In genomic region chr13:100338265-100338664, GRCh38 we compare ENCODE assay signal across 24 cellular contexts.
DNase-seq lines count a peak whose midpoint lies in the region; ATAC-seq and TF ChIP-seq lines count a peak whose summit lies in the region.
"Had no signal": no experiment of that assay in that cellular context is flagged by ENCODE, and none has a peak within 500 bp of the region (broad histone marks: within the 10 kb centered on the region; RNA-seq: fewer than 3 reads in every experiment).

No MANE protein-coding gene starts in this region.

- no peak for ATAC-seq in GM21576 (IDR thresholded peaks at IDR 0.05; ENCODE audit: unreplicated experiment)
- ATAC-seq: CD8-positive, alpha-beta T cell; Right ventricle myocardium inferior; T-helper 17 cell had no signal

- DNase-seq in EL (peak; percentile 9), OCI-M1 (lab: John Stamatoyannopoulos, UW) (peak; percentile 16), choroid plexus epithelial cell (ENCODE audit: low read depth) (peak; percentile 70), osteocyte (ENCODE audit: extremely low spot score, unreplicated experiment) (no peak), T-helper 9 cell (no peak), SIG-M5 treated with dmso at 0.1 percent for 504 hours (lab: John Stamatoyannopoulos, UW; ENCODE audit: unreplicated experiment) (no peak), occipital lobe (lab: John Stamatoyannopoulos, UW) (no peak)
- DNase-seq: Calu3; CD8-positive, alpha-beta T cell; GF-D8; GOT3; KBM-7; MV-4-11; NCI-H1105 treated with DMSO at 0.1 percent for 48 hours; NCI-H1694; NCI-H2081; NCI-H446; NCI-H526; SW 1271; T-helper 17 cell had no signal

- no peak for TF ChIP-seq CTCF in choroid plexus epithelial cell (conservative IDR thresholded peaks at IDR 0.05; ENCODE audit: low read depth, low read length)
- no peak for TF ChIP-seq CTCF in osteocyte (IDR thresholded peaks at IDR 0.05)

- no peak overlapping the region for H3K4me3 ChIP-seq in choroid plexus epithelial cell (ENCODE audit: low read depth, low read length)
- H3K4me3 ChIP-seq: BLaER1 treated with 17β-estradiol and CSF1 and Interleukin-3, amounts not matched to agents 10 nM and 100 nM; SK-N-MC had no signal

- peaks cover 43% of the 10 kb centered on the region for H3K4me1 Mint-ChIP-seq in osteocyte (ENCODE audit: unreplicated experiment)

- H3K27me3 Mint-ChIP-seq in osteocyte (ENCODE audit: unreplicated experiment): no peaks in the 10 kb centered on the region
- H3K27me3 Mint-ChIP-seq: T-helper 17 cell had no signal

- no peaks in the 10 kb centered on the region for H3K9me3 Mint-ChIP-seq in osteocyte (ENCODE audit: unreplicated experiment)

- H3K27ac Mint-ChIP-seq in osteocyte (ENCODE audit: unreplicated experiment): peak overlapping the region; percentile 69
- H3K27ac Mint-ChIP-seq: CD8-positive, alpha-beta T cell; T-helper 17 cell had no signal

- no peak overlapping the region for H3K4me3 Mint-ChIP-seq in osteocyte (ENCODE audit: unreplicated experiment)
- H3K4me3 Mint-ChIP-seq: CD8-positive, alpha-beta T cell; T-helper 17 cell had no signal

- H3K36me3 Mint-ChIP-seq in osteocyte (ENCODE audit: unreplicated experiment): peaks cover 30% of the 10 kb centered on the region

Comparison
In these comparisons a context has a peak if more than half of its experiments do, and no peak if none do; other contexts are left out.
1. DNase-seq: peak in EL (single experiment), OCI-M1 (single experiment) and choroid plexus epithelial cell (single experiment); none in osteocyte (single experiment), T-helper 9 cell (single experiment), SIG-M5 treated with dmso at 0.1 percent for 504 hours (single experiment) and occipital lobe (single experiment).